10 cellular contexts compared by ENCODE assay signal in genomic region chr6:84575264-84575663, GRCh38.
A peak's percentile ranks its signal among the peaks of the same experiment; 100 is the strongest.
DNase-seq lines count a peak whose midpoint lies in the region; ATAC-seq, FAIRE-seq and TF ChIP-seq lines count a peak whose summit lies in the region.
"Had no signal": no experiment of that assay in that cellular context is flagged by ENCODE, and none has a peak within 500 bp of the region (broad histone marks: within the 10 kb centered on the region; RNA-seq: fewer than 3 reads in every experiment).

No MANE protein-coding gene starts in this region.

- H2AFZ ChIP-seq in osteoblast (ENCODE audit: low read length), result no peak overlapping the region

- H3K4me1 ChIP-seq in HEK293 (ENCODE audit: control insufficient read depth, insufficient read depth, low read length), result no peaks in the 10 kb centered on the region
- H3K4me1 ChIP-seq in osteoblast (ENCODE audit: insufficient read depth, low read length), result peaks cover 5% of the 10 kb centered on the region
- no peaks in the 10 kb centered on the region for H3K4me1 ChIP-seq in body of pancreas

- H3K9me3 Mint-ChIP-seq in stimulated activated memory B cell treated with anti-CD40 and anti-IgM and Interleukin-4, amounts not matched to agents 10 μg/mL and 1 μg/mL and 100 μg/mL, for 72 hours, result peaks cover 7% of the 10 kb centered on the region

- H3K79me2 ChIP-seq in osteoblast (ENCODE audit: insufficient read depth, low read length), result no peaks in the 10 kb centered on the region

- peak; percentile 100 for ATAC-seq in GM18520 (IDR thresholded peaks at IDR 0.05; ENCODE audit: unreplicated experiment)
- no peak for ATAC-seq in body of pancreas
- ATAC-seq in stimulated activated memory B cell treated with anti-CD40 and anti-IgM and Interleukin-4, amounts not matched to agents 10 μg/mL and 1 μg/mL and 100 μg/mL, for 72 hours, result no peak

- H3K27me3 ChIP-seq in osteoblast (ENCODE audit: insufficient read depth, low read length) (no peaks in the 10 kb centered on the region), body of pancreas (no peaks in the 10 kb centered on the region)

- POLR2A ChIA-PET in HEK293 (lab: Yijun Ruan, JAX), result no interaction called here

- no peak for FAIRE-seq in GM12891 (lab: Jason Lieb, UNC)
- FAIRE-seq: H1 had no signal

- H3K27ac ChIP-seq in HEK293 (ENCODE audit: extremely low read depth, low read depth, low read length), result no peak overlapping the region
- no peak overlapping the region for H3K27ac ChIP-seq in osteoblast (ENCODE audit: low read depth, low read length)
- no peak overlapping the region for H3K27ac ChIP-seq in body of pancreas

- intact Hi-C loops in body of pancreas (cut with DNase I), result no loop called here

- H3K4me3 ChIP-seq in HEK293 (ENCODE audit: low read depth, low read length) (no peak overlapping the region), fibroblast of mammary gland (ENCODE audit: control insufficient read depth, low read depth, low read length) (no peak overlapping the region), osteoblast (ENCODE audit: insufficient read depth, low read length) (no peak overlapping the region), body of pancreas (no peak overlapping the region)

- H3K36me3 ChIP-seq in HEK293 (ENCODE audit: control insufficient read depth in 2 of 2, insufficient read depth in 1 of 2, low read length in 2 of 2) (no peaks in the 10 kb centered on the region), osteoblast (ENCODE audit: insufficient read depth, low read length) (no peaks in the 10 kb centered on the region), body of pancreas (replicated peaks in 1 of 2; ENCODE audit: insufficient read depth in 1 of 2, low read depth in 2 of 2) (no peaks in the 10 kb centered on the region)

- no peak overlapping the region for H3K27ac Mint-ChIP-seq in stimulated activated memory B cell treated with anti-CD40 and anti-IgM and Interleukin-4, amounts not matched to agents 10 μg/mL and 1 μg/mL and 100 μg/mL, for 72 hours

- H3K4me2 ChIP-seq in osteoblast (ENCODE audit: insufficient read depth, low read length), result no peak overlapping the region

- no peaks in the 10 kb centered on the region for H3K36me3 Mint-ChIP-seq in stimulated activated memory B cell treated with anti-CD40 and anti-IgM and Interleukin-4, amounts not matched to agents 10 μg/mL and 1 μg/mL and 100 μg/mL, for 72 hours

- WGBS in body of pancreas, 2 donors, result 59 to 67% methylated on average over 1 of the region's 1 CpG

- H3K4me3 Mint-ChIP-seq in stimulated activated memory B cell treated with anti-CD40 and anti-IgM and Interleukin-4, amounts not matched to agents 10 μg/mL and 1 μg/mL and 100 μg/mL, for 72 hours, result no peak overlapping the region

- H3K4me1 Mint-ChIP-seq in stimulated activated memory B cell treated with anti-CD40 and anti-IgM and Interleukin-4, amounts not matched to agents 10 μg/mL and 1 μg/mL and 100 μg/mL, for 72 hours, result no peaks in the 10 kb centered on the region

- no peak for TF ChIP-seq POLR2A in GM12891 (IDR thresholded peaks at IDR 0.05; ENCODE audit: low read depth, low read length)
- no peak for TF ChIP-seq POLR2A in body of pancreas (IDR thresholded peaks at IDR 0.05)

- TF ChIP-seq CTCF in HEK293 (tag by site-specific recombination; IDR thresholded peaks at IDR 0.05) (no peak), fibroblast of mammary gland (conservative IDR thresholded peaks at IDR 0.05; ENCODE audit: control insufficient read depth, insufficient read depth, low read depth, low read length) (no peak), osteoblast (IDR thresholded peaks at IDR 0.05; ENCODE audit: extremely low read depth, low read depth, low read length) (no peak), body of pancreas (IDR thresholded peaks at IDR 0.05) (no peak)

- no peaks in the 10 kb centered on the region for H4K20me1 ChIP-seq in osteoblast (ENCODE audit: insufficient read depth, low read length)

- CTCF ChIA-PET in HEK293 (lab: Yijun Ruan, JAX), result interaction anchor here (0.6 to 1.0 kb wide), 2 partner anchors 147 to 187 kb away, joined by 3 read pairs; no protein-coding TSS in a partner anchor

- no peaks in the 10 kb centered on the region for H3K27me3 Mint-ChIP-seq in stimulated activated memory B cell treated with anti-CD40 and anti-IgM and Interleukin-4, amounts not matched to agents 10 μg/mL and 1 μg/mL and 100 μg/mL, for 72 hours

- DNase-seq in KG1 (lab: John Stamatoyannopoulos, UW), result peak; percentile 8
- DNase-seq in fibroblast of mammary gland (ENCODE audit: low read depth), result peak; percentile 56
- no peak for DNase-seq in osteoblast (ENCODE audit: insufficient read length, low spot score, missing footprints)
- DNase-seq in GM12891 (ENCODE audit: insufficient read length, low spot score), result no peak
- no peak for DNase-seq in body of pancreas
- DNase-seq: activated CD4-positive, CD25-positive, alpha-beta regulatory T cell treated with anti-CD3 and anti-CD28 coated beads, Interleukin-2, amount 50 U/mL, for 72 hours had no signal

- no peaks in the 10 kb centered on the region for H3K9me3 ChIP-seq in HEK293 (ENCODE audit: control insufficient read depth, insufficient read depth, low read depth, low read length)
- H3K9me3 ChIP-seq in osteoblast (ENCODE audit: low read depth, low read length), result no peaks in the 10 kb centered on the region
- no peaks in the 10 kb centered on the region for H3K9me3 ChIP-seq in body of pancreas

TF ChIP-seq in HEK293, 187 proteins besides CTCF, POLR2A, EP300 and RAD21 (continues in another document):
- peak; percentile 75 for TF ChIP-seq ZBTB21 (tag by site-specific recombination; IDR thresholded peaks at IDR 0.05)
- no peak for TF ChIP-seq REST (tag by site-specific recombination; IDR thresholded peaks at IDR 0.05)
- peak; percentile 53 for TF ChIP-seq SP7 (tag by site-specific recombination; IDR thresholded peaks at IDR 0.05)
- 0 out of 2 replicates have a peak, but pooled peaks have one; percentile 16 for TF ChIP-seq ZXDB (tag by site-specific recombination; IDR thresholded peaks at IDR 0.05)
- no peak for TF ChIP-seq ZNF561 (tag by site-specific recombination; IDR thresholded peaks at IDR 0.05; ENCODE audit: borderline replicate concordance)
- peak; percentile 44; the same call in 1 of the 2 replicates for TF ChIP-seq ZNF394 (tag by site-specific recombination; IDR thresholded peaks at IDR 0.05; ENCODE audit: borderline replicate concordance)

TF ChIP-seq in GM12891, 5 proteins besides CTCF, POLR2A, EP300 and RAD21:
- TF ChIP-seq POLR2AphosphoS5 (IDR thresholded peaks at IDR 0.05; ENCODE audit: low read depth, low read length) (no peak), TAF1 (IDR thresholded peaks at IDR 0.05; ENCODE audit: low read depth, low read length) (no peak), POU2F2 (IDR thresholded peaks at IDR 0.05; ENCODE audit: low read depth, low read length) (no peak), PAX5 (IDR thresholded peaks at IDR 0.05; ENCODE audit: insufficient read depth, low read length, severe bottlenecking) (no peak), SPI1 (IDR thresholded peaks at IDR 0.05; ENCODE audit: low read depth, low read length) (no peak)

Comparison
In these comparisons a context has a peak if more than half of its experiments do, and no peak if none do; other contexts are left out.
1. DNase-seq: peak in KG1 (single experiment) and fibroblast of mammary gland (single experiment); none in osteoblast (single experiment), GM12891 (single experiment) and body of pancreas (0 of 4).